8 cellular contexts compared by ENCODE assay signal in genomic region chr17:46259845-46260661, GRCh38. TPM values are rescaled to one million over a fixed set of nuclear protein-coding genes. Genes with fewer than 3 reads are reported as not detected.
DNase-seq lines count a peak whose midpoint lies in the region; ATAC-seq, FAIRE-seq and TF ChIP-seq lines count a peak whose summit lies in the region.
"Not testable (repeated sequence)": the region's sequence is repeated elsewhere in the genome, so short reads cannot be mapped to it uniquely, and the experiment has no call there.

No MANE protein-coding gene starts in this region.

- peak; percentile 9 for DNase-seq in MM.1S
- DNase-seq in T-helper 2 cell treated with Interferon-gamma antibody and Interleukin-4, amounts not matched to agents 5 μg/mL and 100 μg/mL, for 36 hours (ENCODE audit: low spot score); astrocyte (ENCODE audit: low read depth); left lung; progenitor cell of endocrine pancreas (ENCODE audit: low spot score, unreplicated experiment): not testable (repeated sequence)
- peak in 1 of 2 donors; percentile 6 for DNase-seq in fibroblast of lung (ENCODE audit: low read depth in 2 of 2)
- peak in 1 of 2 donors; percentile 81 for DNase-seq in aorta

- not testable (repeated sequence) for H3F3A ChIP-seq in MM.1S (ENCODE audit: insufficient read depth, low read length)

- 2 to 7% methylated on average over 18 to 43 of the region's 62 CpGs for WGBS in aorta, 2 donors

- H3K9me3 ChIP-seq in MM.1S (replicated peaks; ENCODE audit: insufficient read depth, low read length); astrocyte (ENCODE audit: insufficient read depth, low read depth, low read length); fibroblast of lung (ENCODE audit: control insufficient read depth, insufficient read depth, low read depth, low read length); left lung; aorta (ENCODE audit: control insufficient read depth, low read length): not testable (repeated sequence)

- H3K4me1 Mint-ChIP-seq in T-helper 2 cell treated with Interferon-gamma antibody and Interleukin-4, amounts not matched to agents 5 μg/mL and 100 μg/mL, for 36 hours (ENCODE audit: low read depth), result peaks cover 13% of the 10 kb centered on the region
- peaks cover 12% of the 10 kb centered on the region for H3K4me1 Mint-ChIP-seq in astrocyte (ENCODE audit: low read depth, unreplicated experiment)
- H3K4me1 Mint-ChIP-seq in progenitor cell of endocrine pancreas (ENCODE audit: low read depth), result not testable (repeated sequence)

- H3K27me3 Mint-ChIP-seq in T-helper 2 cell treated with Interferon-gamma antibody and Interleukin-4, amounts not matched to agents 5 μg/mL and 100 μg/mL, for 36 hours (ENCODE audit: low read depth), result not testable (repeated sequence)
- peaks cover 24% of the 10 kb centered on the region for H3K27me3 Mint-ChIP-seq in astrocyte (ENCODE audit: low read depth, unreplicated experiment)
- H3K27me3 Mint-ChIP-seq in progenitor cell of endocrine pancreas, result peaks cover 31% of the 10 kb centered on the region

- not testable (repeated sequence) for FAIRE-seq in astrocyte (lab: Jason Lieb, UNC)

- H3K27ac Mint-ChIP-seq in T-helper 2 cell treated with Interferon-gamma antibody and Interleukin-4, amounts not matched to agents 5 μg/mL and 100 μg/mL, for 36 hours, result peak overlapping the region; percentile 53
- H3K27ac Mint-ChIP-seq in astrocyte (ENCODE audit: unreplicated experiment), result not testable (repeated sequence)
- peak overlapping the region; percentile 13 for H3K27ac Mint-ChIP-seq in progenitor cell of endocrine pancreas

- not testable (repeated sequence) for H3K27ac ChIP-seq in MM.1S (ENCODE audit: low read length); astrocyte (ENCODE audit: low read depth, low read length); fibroblast of lung (ENCODE audit: insufficient read depth, low read length); left lung; aorta (ENCODE audit: low read depth in 1 of 2, low read length in 2 of 2)

- H3K4me1 ChIP-seq in MM.1S (ENCODE audit: low read length); fibroblast of lung (ENCODE audit: control insufficient read depth, extremely low read depth, insufficient read depth, low read length); left lung; aorta (ENCODE audit: control insufficient read depth in 1 of 2, insufficient read depth in 2 of 2, low read length in 2 of 2): not testable (repeated sequence)
- H3K4me1 ChIP-seq in astrocyte (ENCODE audit: insufficient read depth, low read length), result peaks cover 12% of the 10 kb centered on the region

- H4K20me1 ChIP-seq in MM.1S (ENCODE audit: insufficient read depth, low read length); astrocyte (ENCODE audit: insufficient read depth, low read length); fibroblast of lung (ENCODE audit: control insufficient read depth, extremely low read depth, insufficient read depth, low read length): not testable (repeated sequence)

- H3K4me3 Mint-ChIP-seq in T-helper 2 cell treated with Interferon-gamma antibody and Interleukin-4, amounts not matched to agents 5 μg/mL and 100 μg/mL, for 36 hours, result peak overlapping the region; percentile 69
- H3K4me3 Mint-ChIP-seq in astrocyte (ENCODE audit: unreplicated experiment) (peak overlapping the region; percentile 15), progenitor cell of endocrine pancreas (ENCODE audit: low read depth) (peak overlapping the region; percentile 64)

- H3K9me2 ChIP-seq in MM.1S (replicated peaks; ENCODE audit: insufficient read depth, low read length), result not testable (repeated sequence)

- H3K36me3 ChIP-seq in MM.1S (replicated peaks; ENCODE audit: insufficient read depth, low read length); astrocyte (ENCODE audit: insufficient read depth, low read length); fibroblast of lung (ENCODE audit: control insufficient read depth, insufficient read depth, low read length); left lung; aorta (ENCODE audit: control insufficient read depth in 1 of 2, insufficient read depth in 2 of 2, low read length in 1 of 2): not testable (repeated sequence)

- H3K4me3 ChIP-seq in GM08714 (ENCODE audit: low read length) (peak overlapping the region; percentile 42; the same call in 1 of the 2 replicates), MM.1S (ENCODE audit: low read length) (peak overlapping the region; percentile 33; the same call in 1 of the 2 replicates), fibroblast of lung (replicated peaks in 1 of 4; ENCODE audit: control extremely low read depth in 1 of 4, insufficient read depth in 1 of 4, low read depth in 3 of 4, low read length in 4 of 4) (peak overlapping the region in 1 of 4 experiments; percentile 35), left lung (peak overlapping the region; percentile 22 to 26)
- not testable (repeated sequence) for H3K4me3 ChIP-seq in astrocyte (ENCODE audit: insufficient read depth, low read depth, low read length); aorta (ENCODE audit: low read length in 2 of 2)

- not testable (repeated sequence) for H3K9ac ChIP-seq in MM.1S (ENCODE audit: low read length); astrocyte (ENCODE audit: low read length); fibroblast of lung (ENCODE audit: insufficient read depth, low read length)

- TF ChIP-seq CTCF in MM.1S (IDR thresholded peaks at IDR 0.05; ENCODE audit: low read length) (peak; percentile 16; the same call in 1 of the 2 replicates), progenitor cell of endocrine pancreas (IDR thresholded peaks at IDR 0.05; ENCODE audit: unreplicated experiment) (peak; percentile 49)
- TF ChIP-seq CTCF in astrocyte (IDR thresholded peaks at IDR 0.05; ENCODE audit: insufficient read depth, low read depth, low read length); fibroblast of lung (conservative IDR thresholded peaks at IDR 0.05 in 1 of 2, IDR thresholded peaks at IDR 0.05 in 1 of 2; ENCODE audit: low read depth in 1 of 2, low read length in 2 of 2); left lung (IDR thresholded peaks at IDR 0.05): not testable (repeated sequence)

- H3K27me3 ChIP-seq in MM.1S (replicated peaks; ENCODE audit: insufficient read depth, low read length); astrocyte (ENCODE audit: insufficient read depth, low read length); fibroblast of lung (ENCODE audit: control insufficient read depth, insufficient read depth, low read length); left lung; aorta (ENCODE audit: control insufficient read depth in 1 of 2, insufficient read depth in 2 of 2, low read length in 1 of 2): not testable (repeated sequence)

- not testable (repeated sequence) for H3K36me3 Mint-ChIP-seq in T-helper 2 cell treated with Interferon-gamma antibody and Interleukin-4, amounts not matched to agents 5 μg/mL and 100 μg/mL, for 36 hours (ENCODE audit: low read depth); astrocyte (ENCODE audit: low read depth, unreplicated experiment); progenitor cell of endocrine pancreas (ENCODE audit: insufficient read depth)

- ATAC-seq in left lung, result peak; percentile 90
- peak; percentile 68 for ATAC-seq in aorta (ENCODE audit: low FRiP score)

- not testable (repeated sequence) for H3K79me2 ChIP-seq in MM.1S (ENCODE audit: low read length); astrocyte (ENCODE audit: insufficient read depth, low read length); fibroblast of lung (ENCODE audit: control insufficient read depth, insufficient read depth, low read length)

- H3K4me2 ChIP-seq in MM.1S (ENCODE audit: low read depth, low read length), result peak overlapping the region; percentile 65; the same call in 1 of the 2 replicates
- H3K4me2 ChIP-seq in astrocyte (ENCODE audit: low read length), result peak overlapping the region; percentile 67
- peak overlapping the region; percentile 48 for H3K4me2 ChIP-seq in fibroblast of lung (ENCODE audit: extremely low read depth, insufficient read depth, low read length)

- H2AFZ ChIP-seq in MM.1S (ENCODE audit: low read length); fibroblast of lung (ENCODE audit: low read length): not testable (repeated sequence)
- peak overlapping the region; percentile 34 for H2AFZ ChIP-seq in astrocyte (ENCODE audit: low read depth, low read length)

- H3K9me3 Mint-ChIP-seq in T-helper 2 cell treated with Interferon-gamma antibody and Interleukin-4, amounts not matched to agents 5 μg/mL and 100 μg/mL, for 36 hours; astrocyte (ENCODE audit: unreplicated experiment); progenitor cell of endocrine pancreas (ENCODE audit: low read depth): not testable (repeated sequence)

- intact Hi-C loops in left lung (cut with DNase I); aorta (cut with DNase I): not testable (repeated sequence)

RNA-seq across cellular contexts. Expression of gene LRRC37A, which starts 34.9 kb away (rescaled TPM):
- total RNA-seq in astrocyte, result 2.2 and 4.2 TPM in 2 replicates
- 1.0 and 2.5 TPM in 2 replicates for total RNA-seq in fibroblast of lung
- 0.45 and 0.84 TPM in 2 replicates for polyA plus RNA-seq in fibroblast of lung
- 0.64 and 0.71 TPM in 2 replicates for polyA plus RNA-seq in fibroblast of lung (2012)
- polyA minus RNA-seq in fibroblast of lung (ENCODE audit: low replicate concordance), result 1.4 TPM in 1 of 2 replicates, not detected in the other
- 1 to 10 TPM; 1.7 to 3.2 TPM for total RNA-seq in left lung
- total RNA-seq in progenitor cell of endocrine pancreas, result 6.8 TPM in 2 replicates
- total RNA-seq in aorta, result 1 to 10 TPM; 5.1 to 7.7 TPM
- 1 to 10 TPM; 1.0 to 1.7 TPM for polyA plus RNA-seq in aorta

Comparison
In these comparisons a context has a peak if more than half of its experiments do, and no peak if none do; other contexts are left out.
1. H3K4me3 Mint-ChIP-seq: peak in every context shown above with its lines; median percentile 69 in T-helper 2 cell treated with Interferon-gamma antibody and Interleukin-4, amounts not matched to agents 5 μg/mL and 100 μg/mL, for 36 hours; 64 in progenitor cell of endocrine pancreas; 15 in astrocyte.